Comparison of ENCODE assay signal across 10 cellular contexts in the genomic region with DNA sequence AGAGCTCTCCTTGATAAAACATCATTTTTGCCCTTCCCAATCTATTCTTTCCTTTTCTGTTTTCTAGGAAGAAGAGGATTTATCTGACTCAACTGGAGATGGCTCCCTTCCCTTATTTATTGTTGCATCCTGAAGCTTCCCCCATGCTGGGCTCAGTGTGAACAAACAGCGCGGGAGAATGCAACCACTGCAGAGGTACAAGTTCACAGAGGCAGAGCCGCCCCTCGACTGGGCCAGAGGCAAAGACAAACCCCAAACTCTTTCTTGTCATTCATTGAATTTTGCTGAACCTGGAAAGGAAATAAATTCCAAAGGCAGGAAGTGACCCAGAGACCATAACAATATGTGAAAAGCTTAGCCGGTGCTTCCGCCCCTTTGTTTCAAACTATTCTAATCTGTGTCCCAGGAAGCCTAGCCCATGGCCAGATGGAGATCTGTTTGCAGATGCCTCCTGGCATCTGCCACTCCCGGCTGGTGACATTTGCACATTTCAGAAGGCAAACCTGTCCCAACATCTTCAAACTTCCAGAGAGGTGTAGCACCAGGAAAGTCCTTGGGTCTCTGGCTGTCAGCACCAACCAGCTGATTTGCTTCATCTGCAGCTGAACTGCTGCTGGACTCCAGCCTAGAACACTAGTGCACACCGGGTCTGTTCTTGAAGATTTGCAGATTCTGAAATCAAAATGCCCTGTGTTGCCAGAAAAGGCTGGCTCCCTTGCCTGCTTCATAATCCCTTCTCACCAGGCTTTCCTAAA.
DNase-seq lines count a peak whose midpoint lies in the region; ATAC-seq and TF ChIP-seq lines count a peak whose summit lies in the region.
"Had no signal": no experiment of that assay in that cellular context is flagged by ENCODE, and none has a peak within 500 bp of the region (broad histone marks: within the 10 kb centered on the region; RNA-seq: fewer than 3 reads in every experiment).

No MANE protein-coding gene starts in this region.

- H3K9ac ChIP-seq in skeletal muscle tissue (ENCODE audit: low read depth in 1 of 3, low read length in 3 of 3), result peak overlapping the region in 1 of 3 donors; percentile 34

- H3K4me1 ChIP-seq in skeletal muscle tissue (ENCODE audit: control insufficient read depth in 3 of 3, insufficient read depth in 3 of 3, low read length in 3 of 3) (peaks cover 33 to 47% (median 43%) of the 10 kb centered on the region in 3 donors), tibial nerve (peaks cover 0 to 29% (median 24%) of the 10 kb centered on the region in 4 donors)

- no peak for TF ChIP-seq POLR2A in tibial nerve (IDR thresholded peaks at IDR 0.05)

- H3K36me3 ChIP-seq in skeletal muscle tissue (ENCODE audit: control insufficient read depth in 3 of 3, insufficient read depth in 3 of 3, low read length in 3 of 3) (no peaks in the 10 kb centered on the region), tibial nerve (peaks cover 0 to 10% (median 0%) of the 10 kb centered on the region in 3 donors)

- no peak overlapping the region for H3K4me3 Mint-ChIP-seq in T-helper 17 cell
- H3K4me3 Mint-ChIP-seq: activated naive CD8-positive, alpha-beta T cell; T-helper 1 cell treated with Interleukin-12 subunit alpha and Interleukin-12 subunit beta and Interleukin-4 antibody, amounts not matched to agents 30 μg/mL and 1 μg/mL, for 36 hours had no signal

- H3K27me3 ChIP-seq in skeletal muscle tissue (ENCODE audit: control insufficient read depth in 3 of 3, insufficient read depth in 3 of 3, low read length in 3 of 3) (no peaks in the 10 kb centered on the region), tibial nerve (no peaks in the 10 kb centered on the region)

- DNase-seq in NCI-H1694 (lab: John Stamatoyannopoulos, UW) (peak; percentile 92), cerebellar cortex (ENCODE audit: low spot score) (peak; percentile 75), inferior parietal cortex (ENCODE audit: extremely low spot score) (peak; percentile 57), tibial nerve (ENCODE audit: low spot score in 2 of 2) (no peak), T-helper 17 cell (no peak), NCI-H226 (no peak)

- H3K4me1 Mint-ChIP-seq in T-helper 17 cell, result peaks cover 14% of the 10 kb centered on the region

- no peak overlapping the region for H3K4me3 ChIP-seq in skeletal muscle tissue (ENCODE audit: low read length in 3 of 3)
- no peak overlapping the region for H3K4me3 ChIP-seq in tibial nerve

- no peak for ATAC-seq in T-helper 17 cell
- ATAC-seq in HG03095 (IDR thresholded peaks at IDR 0.05; ENCODE audit: unreplicated experiment), result no peak

- H3K27me3 Mint-ChIP-seq in T-helper 17 cell, result peaks cover 7% of the 10 kb centered on the region
- H3K27me3 Mint-ChIP-seq: activated naive CD8-positive, alpha-beta T cell had no signal

- 67 to 70% methylated on average over 8 of the region's 8 CpGs for WGBS in tibial nerve, 2 donors

- H3K27ac ChIP-seq in skeletal muscle tissue (ENCODE audit: low read depth, low read length) (peak overlapping the region; percentile 9), tibial nerve (no peak overlapping the region)

- no peak overlapping the region for H3K27ac Mint-ChIP-seq in T-helper 17 cell
- H3K27ac Mint-ChIP-seq: activated naive CD8-positive, alpha-beta T cell; T-helper 1 cell treated with Interleukin-12 subunit alpha and Interleukin-12 subunit beta and Interleukin-4 antibody, amounts not matched to agents 30 μg/mL and 1 μg/mL, for 36 hours had no signal

- TF ChIP-seq EP300 in tibial nerve (IDR thresholded peaks at IDR 0.05), result no peak

- no peak for TF ChIP-seq CTCF in tibial nerve (IDR thresholded peaks at IDR 0.05)

- peaks cover 4% of the 10 kb centered on the region for H3K36me3 Mint-ChIP-seq in T-helper 17 cell (ENCODE audit: low read depth)

- H3K9me3 ChIP-seq in skeletal muscle tissue (ENCODE audit: control insufficient read depth in 3 of 3, low read length in 3 of 3) (no peaks in the 10 kb centered on the region), tibial nerve (peaks cover 0 to 4% (median 0%) of the 10 kb centered on the region in 4 donors), T-helper 17 cell (ENCODE audit: control insufficient read depth, low read length, poor library complexity, severe bottlenecking) (no peaks in the 10 kb centered on the region)

Comparison
In these comparisons a context has a peak if more than half of its experiments do, and no peak if none do; other contexts are left out.
1. DNase-seq: peak in NCI-H1694 (single experiment), cerebellar cortex (single experiment) and inferior parietal cortex (single experiment); none in tibial nerve (0 of 2), T-helper 17 cell (0 of 3) and NCI-H226 (single experiment).